ENCODE assay signal across 30 cellular contexts in genomic region chr10:11156480-11156879, GRCh38.
A peak's percentile ranks its signal among the peaks of the same experiment; 100 is the strongest.
DNase-seq lines count a peak whose midpoint lies in the region; ATAC-seq and TF ChIP-seq lines count a peak whose summit lies in the region.
"Had no signal": no experiment of that assay in that cellular context is flagged by ENCODE, and none has a peak within 500 bp of the region (broad histone marks: within the 10 kb centered on the region; RNA-seq: fewer than 3 reads in every experiment).

No MANE protein-coding gene starts in this region.

- H3K36me3 ChIP-seq in GM23338 (ENCODE audit: insufficient read depth) = no peaks in the 10 kb centered on the region
- H3K36me3 ChIP-seq: cardiac muscle cell, lower lobe of right lung, right lobe of liver had no signal

- peaks cover 5% of the 10 kb centered on the region; the same call in 1 of the 2 replicates for H3K79me2 ChIP-seq in GM23338 (replicated peaks; ENCODE audit: insufficient read depth)

- no peaks in the 10 kb centered on the region for H3K27me3 ChIP-seq in GM23338 (ENCODE audit: insufficient read depth)
- H3K27me3 ChIP-seq: cardiac muscle cell, right lobe of liver had no signal

- H3K9me3 Mint-ChIP-seq in activated CD4-positive, alpha-beta T cell treated with anti-CD3 and anti-CD28 coated beads, Interleukin-2, amount 10 ng/mL, durations not matched to agents 7 days and 5 days = peaks cover 3% of the 10 kb centered on the region
- H3K9me3 Mint-ChIP-seq in GM23338 = peaks cover 3% of the 10 kb centered on the region
- peaks cover 0 to 12% (median 4%) of the 10 kb centered on the region in 5 experiments for H3K9me3 Mint-ChIP-seq in brain
- H3K9me3 Mint-ChIP-seq in stimulated activated effector memory CD8-positive, alpha-beta T cell treated with anti-CD3 and anti-CD28 coated beads, Interleukin-12 subunit alpha, Interleukin-12 subunit beta, amount 100 ng/mL, for 72 hours = no peaks in the 10 kb centered on the region
- H3K9me3 Mint-ChIP-seq: activated CD4-positive, alpha-beta T cell treated with anti-CD3 and anti-CD28 coated beads, Interleukin-2, amount 10 ng/mL, durations not matched to agents 24 days and 14 days; activated naive CD4-positive, alpha-beta T cell treated with anti-CD3 and anti-CD28 coated beads for 36 hours had no signal

- peaks cover 82% of the 10 kb centered on the region for H3K4me1 Mint-ChIP-seq in activated CD4-positive, alpha-beta T cell treated with anti-CD3 and anti-CD28 coated beads, Interleukin-2, amount 10 ng/mL, durations not matched to agents 7 days and 5 days
- H3K4me1 Mint-ChIP-seq in GM23338 (peaks cover 48% of the 10 kb centered on the region), brain (peaks cover 90% of the 10 kb centered on the region)
- H3K4me1 Mint-ChIP-seq in stimulated activated effector memory CD8-positive, alpha-beta T cell treated with anti-CD3 and anti-CD28 coated beads, Interleukin-12 subunit alpha, Interleukin-12 subunit beta, amount 100 ng/mL, for 72 hours = peaks cover 64% of the 10 kb centered on the region

- H3K4me2 ChIP-seq in GM23338 = no peak overlapping the region

- no peak overlapping the region for H2AFZ ChIP-seq in GM23338

- no peaks in the 10 kb centered on the region for H4K20me1 ChIP-seq in GM23338 (replicated peaks; ENCODE audit: insufficient read depth)

- no peak for DNase-seq in activated CD4-positive, alpha-beta T cell treated with anti-CD3 and anti-CD28 coated beads, Interleukin-2, amount 10 ng/mL, durations not matched to agents 7 days and 5 days
- DNase-seq in activated CD4-positive, alpha-beta T cell treated with anti-CD3 and anti-CD28 coated beads, Interleukin-2, amount 50 U/mL, for 48 hours = no peak
- DNase-seq in GM23338 (ENCODE audit: low spot score) = no peak
- no peak for DNase-seq in stimulated activated effector memory CD8-positive, alpha-beta T cell treated with anti-CD3 and anti-CD28 coated beads, Interleukin-12 subunit alpha, Interleukin-12 subunit beta, amount 100 ng/mL, for 72 hours (ENCODE audit: low spot score in 2 of 2)
- no peak for DNase-seq in SHP77 (lab: John Stamatoyannopoulos, UW)
- no peak for DNase-seq in T1000 (lab: John Stamatoyannopoulos, UW)
- DNase-seq in inferior parietal cortex (ENCODE audit: extremely low spot score) = no peak
- DNase-seq: activated CD4-positive, alpha-beta T cell treated with anti-CD3 and anti-CD28 coated beads, Interleukin-2, amount 10 ng/mL, durations not matched to agents 24 days and 14 days; activated naive CD4-positive, alpha-beta T cell treated with anti-CD3 and anti-CD28 coated beads for 36 hours; anterior cingulate cortex; COR-L47; DMS53; endodermal cell; GF-D8; H9; lower lobe of right lung; NCI-H1092 treated with DMSO at 0.1 percent for 48 hours; NCI-H187 treated with DMSO at 0.1 percent for 48 hours; NCI-H524 treated with DMSO at 0.1 percent for 48 hours; NK-92 treated with Interleukin-12 subunit alpha and Interleukin-12 subunit beta, amount 100 ng/mL, for 24 hours; PC-3; right lobe of liver; stimulated activated CD4-positive, alpha-beta T cell treated with anti-CD3 and anti-CD28 coated beads, Interleukin-4, amount 100 ng/mL, for 1 hour had no signal

- H3K27me3 Mint-ChIP-seq in activated CD4-positive, alpha-beta T cell treated with anti-CD3 and anti-CD28 coated beads, Interleukin-2, amount 10 ng/mL, durations not matched to agents 7 days and 5 days = no peaks in the 10 kb centered on the region
- H3K27me3 Mint-ChIP-seq in GM23338 (ENCODE audit: insufficient read depth, low read depth, poor library complexity) (no peaks in the 10 kb centered on the region), brain (no peaks in the 10 kb centered on the region)
- H3K27me3 Mint-ChIP-seq: activated CD4-positive, alpha-beta T cell treated with anti-CD3 and anti-CD28 coated beads, Interleukin-2, amount 10 ng/mL, durations not matched to agents 24 days and 14 days had no signal

- peaks cover 32% of the 10 kb centered on the region for H3K36me3 Mint-ChIP-seq in activated CD4-positive, alpha-beta T cell treated with anti-CD3 and anti-CD28 coated beads, Interleukin-2, amount 10 ng/mL, durations not matched to agents 7 days and 5 days (ENCODE audit: low read depth)
- H3K36me3 Mint-ChIP-seq in GM23338 (ENCODE audit: low read depth) (peaks cover 3% of the 10 kb centered on the region; the same call in 1 of the 3 replicates), brain (peaks cover 20% of the 10 kb centered on the region)
- H3K36me3 Mint-ChIP-seq in stimulated activated effector memory CD8-positive, alpha-beta T cell treated with anti-CD3 and anti-CD28 coated beads, Interleukin-12 subunit alpha, Interleukin-12 subunit beta, amount 100 ng/mL, for 72 hours = no peaks in the 10 kb centered on the region

- TF ChIP-seq CTCF in GM23338 (conservative IDR thresholded peaks at IDR 0.05; ENCODE audit: low read depth in 2 of 2) = no peak
- no peak for TF ChIP-seq CTCF in brain (conservative IDR thresholded peaks at IDR 0.05)

- H3K4me3 ChIP-seq in GM23338 = no peak overlapping the region
- H3K4me3 ChIP-seq: cardiac muscle cell, lower lobe of right lung, right lobe of liver had no signal

- no peak overlapping the region for H3K4me3 Mint-ChIP-seq in activated CD4-positive, alpha-beta T cell treated with anti-CD3 and anti-CD28 coated beads, Interleukin-2, amount 10 ng/mL, durations not matched to agents 7 days and 5 days
- H3K4me3 Mint-ChIP-seq in GM23338 (no peak overlapping the region), brain (peak overlapping the region in 2 of 5 experiments; percentile 8 to 46)
- peak overlapping the region; percentile 50 for H3K4me3 Mint-ChIP-seq in stimulated activated effector memory CD8-positive, alpha-beta T cell treated with anti-CD3 and anti-CD28 coated beads, Interleukin-12 subunit alpha, Interleukin-12 subunit beta, amount 100 ng/mL, for 72 hours
- H3K4me3 Mint-ChIP-seq: activated CD4-positive, alpha-beta T cell treated with anti-CD3 and anti-CD28 coated beads, Interleukin-2, amount 10 ng/mL, durations not matched to agents 24 days and 14 days; activated naive CD4-positive, alpha-beta T cell treated with anti-CD3 and anti-CD28 coated beads for 36 hours; endodermal cell; H9; T-helper 2 cell treated with Interferon-gamma antibody and Interleukin-4, amounts not matched to agents 5 μg/mL and 100 μg/mL, for 36 hours had no signal

- H3K27ac ChIP-seq in GM23338 (ENCODE audit: low read depth) = no peak overlapping the region
- H3K27ac ChIP-seq: cardiac muscle cell, lower lobe of right lung, right lobe of liver, VCaP had no signal

- CTCF ChIA-PET in activated CD4-positive, alpha-beta T cell treated with anti-CD3 and anti-CD28 coated beads, Interleukin-2, amount 10 ng/mL, durations not matched to agents 7 days and 5 days (lab: Charles Lee) = interaction anchor here (1.0 to 2.6 kb wide), 2 partner anchors 10 to 11 kb away, joined by 4 to 6 read pairs; no protein-coding TSS in a partner anchor

- POLR2A ChIA-PET in activated CD4-positive, alpha-beta T cell treated with anti-CD3 and anti-CD28 coated beads, Interleukin-2, amount 10 ng/mL, durations not matched to agents 7 days and 5 days (lab: Charles Lee) = no interaction called here

- H3K4me1 ChIP-seq in GM23338 (ENCODE audit: insufficient read depth) = peaks cover 33% of the 10 kb centered on the region
- H3K4me1 ChIP-seq: right lobe of liver had no signal

- peaks cover 3% of the 10 kb centered on the region; the same call in 1 of the 2 replicates for H3K9me2 ChIP-seq in GM23338 (ENCODE audit: insufficient read depth)

- no peaks in the 10 kb centered on the region for H3F3A ChIP-seq in GM23338 (replicated peaks; ENCODE audit: low read depth)

- peak overlapping the region; percentile 56 for H3K27ac Mint-ChIP-seq in activated CD4-positive, alpha-beta T cell treated with anti-CD3 and anti-CD28 coated beads, Interleukin-2, amount 10 ng/mL, durations not matched to agents 7 days and 5 days
- H3K27ac Mint-ChIP-seq in GM23338 (peak overlapping the region; percentile 34), brain (peak overlapping the region in 4 of 5 experiments; percentile 16 to 94 (median 74))
- H3K27ac Mint-ChIP-seq in stimulated activated effector memory CD8-positive, alpha-beta T cell treated with anti-CD3 and anti-CD28 coated beads, Interleukin-12 subunit alpha, Interleukin-12 subunit beta, amount 100 ng/mL, for 72 hours = peak overlapping the region; percentile 86
- H3K27ac Mint-ChIP-seq: activated CD4-positive, alpha-beta T cell treated with anti-CD3 and anti-CD28 coated beads, Interleukin-2, amount 10 ng/mL, durations not matched to agents 24 days and 14 days; activated naive CD4-positive, alpha-beta T cell treated with anti-CD3 and anti-CD28 coated beads for 36 hours; endodermal cell; progenitor cell of endocrine pancreas; T-helper 2 cell treated with Interferon-gamma antibody and Interleukin-4, amounts not matched to agents 5 μg/mL and 100 μg/mL, for 36 hours had no signal

- no peak for ATAC-seq in GM23338
- peak; percentile 95 for ATAC-seq in stimulated activated effector memory CD8-positive, alpha-beta T cell treated with anti-CD3 and anti-CD28 coated beads, Interleukin-12 subunit alpha, Interleukin-12 subunit beta, amount 100 ng/mL, for 72 hours
- ATAC-seq: esophagus mucosa, lower lobe of right lung, PC-3, right lobe of liver, Right ventricle myocardium inferior had no signal

TF ChIP-seq in GM23338, 12 proteins besides CTCF, POLR2A, EP300 and RAD21 (continues in another document):
- TF ChIP-seq JUNB (IDR thresholded peaks at IDR 0.05; ENCODE audit: unreplicated experiment) (no peak), ZNF331 (CRISPR knock-in tag; IDR thresholded peaks at IDR 0.05; ENCODE audit: low read depth) (no peak), STAT1 (IDR thresholded peaks at IDR 0.05; ENCODE audit: unreplicated experiment) (no peak)

Comparison
In these comparisons a context has a peak if more than half of its experiments do, and no peak if none do; other contexts are left out.
1. H3K27ac Mint-ChIP-seq: peak in every context shown above with its lines; median percentile 86 in stimulated activated effector memory CD8-positive, alpha-beta T cell treated with anti-CD3 and anti-CD28 coated beads, Interleukin-12 subunit alpha, Interleukin-12 subunit beta, amount 100 ng/mL, for 72 hours; 74 in brain; 56 in activated CD4-positive, alpha-beta T cell treated with anti-CD3 and anti-CD28 coated beads, Interleukin-2, amount 10 ng/mL, durations not matched to agents 7 days and 5 days; 34 in GM23338.